Comparison of ENCODE assay signal across 8 cellular contexts in the genomic region with DNA sequence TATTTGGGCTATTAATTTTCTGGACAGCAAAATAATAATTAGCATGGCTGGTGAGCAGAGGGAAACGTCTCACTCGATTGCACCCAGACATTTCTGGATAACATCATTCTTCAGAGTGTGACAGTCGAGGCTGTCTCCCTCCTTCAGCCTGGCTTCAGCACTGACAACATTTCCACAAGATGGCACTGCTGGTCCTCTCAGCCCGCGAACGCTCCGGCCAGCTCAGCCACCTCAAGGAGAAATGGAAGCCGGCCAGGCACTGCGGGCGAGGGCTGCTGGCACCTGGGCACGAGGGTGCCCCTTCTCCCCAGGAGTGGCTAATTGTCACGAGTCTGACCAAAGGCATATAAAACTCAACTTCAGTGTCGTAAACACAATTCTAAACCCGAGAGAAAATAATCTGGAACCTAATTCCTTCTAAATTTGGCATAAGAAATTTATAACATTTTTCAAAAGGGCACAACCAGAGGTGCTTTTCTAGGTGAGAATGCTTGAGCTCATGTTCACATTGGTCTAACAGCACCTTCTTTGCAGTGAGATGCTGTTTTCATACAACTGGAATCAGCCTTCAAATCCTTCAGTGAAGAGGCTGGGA.
DNase-seq lines count a peak whose midpoint lies in the region; ATAC-seq, FAIRE-seq and TF ChIP-seq lines count a peak whose summit lies in the region.

No MANE protein-coding gene starts in this region.

- H3K36me3 ChIP-seq in BJ (ENCODE audit: control insufficient read depth, insufficient read depth, low read length) (0 out of 2 replicates have a peak, but pooled peaks cover 1% of the 10 kb centered on the region), brain microvascular endothelial cell (replicated peaks) (peaks cover 2% of the 10 kb centered on the region)

- CTCF ChIA-PET in BJ (lab: Yijun Ruan, JAX) = interaction anchor here (0.6 to 2.9 kb wide), 20 partner anchors 10 to 1329 kb away, joined by 3 to 14 read pairs (median 4); no protein-coding TSS in a partner anchor

- TF ChIP-seq CTCF in BJ (IDR thresholded peaks at IDR 0.05; ENCODE audit: insufficient read depth, low read depth, low read length) = peak; percentile 83
- TF ChIP-seq CTCF in brain microvascular endothelial cell (IDR thresholded peaks at IDR 0.05; ENCODE audit: low read depth, low read length, missing control alignments) = peak; percentile 91

- H3K4me3 ChIP-seq in BJ (ENCODE audit: low read depth, low read length) (no peak overlapping the region), brain microvascular endothelial cell (ENCODE audit: low read depth, low read length) (no peak overlapping the region)

- DNase-seq in BJ (ENCODE audit: low read depth) (no peak), GM18507 (ENCODE audit: extremely low spot score, insufficient read length, low read depth) (peak; percentile 26), NCI-H510A treated with DMSO at 0.1 percent for 48 hours (lab: John Stamatoyannopoulos, UW) (peak; percentile 79), brain microvascular endothelial cell (peak; percentile 60), iPS-NIHi7 (ENCODE audit: extremely low spot score) (peak; percentile 77), smooth muscle cell of the brain vasculature (ENCODE audit: low read depth, low spot score) (peak; percentile 46)
- no peak for DNase-seq in stimulated activated CD4-positive, alpha-beta T cell treated with anti-CD3 and anti-CD28 coated beads, Interleukin-4, amount 100 ng/mL, for 1 hour

- no peak for FAIRE-seq in GM18507 (lab: Jason Lieb, UNC)

- in situ Hi-C loops in brain microvascular endothelial cell (cut with HindIII; ENCODE audit: low pct_ligation_motif_present, low sequenced_read_pairs) = no loop called here

- H3K27ac ChIP-seq in brain microvascular endothelial cell = no peak overlapping the region

- peak; percentile 58 for ATAC-seq in HG03432 (IDR thresholded peaks at IDR 0.05; ENCODE audit: unreplicated experiment)

- POLR2A ChIA-PET in BJ (lab: Charles Lee) = no interaction called here

- H3K27me3 ChIP-seq in BJ (ENCODE audit: control insufficient read depth, insufficient read depth, low read length) (no peaks in the 10 kb centered on the region), brain microvascular endothelial cell (replicated peaks) (no peaks in the 10 kb centered on the region)

Comparison
In these comparisons a context has a peak if more than half of its experiments do, and no peak if none do; other contexts are left out.
1. DNase-seq: peak in GM18507 (single experiment), NCI-H510A treated with DMSO at 0.1 percent for 48 hours (single experiment), brain microvascular endothelial cell (single experiment), iPS-NIHi7 (single experiment) and smooth muscle cell of the brain vasculature (single experiment); none in BJ (single experiment) and stimulated activated CD4-positive, alpha-beta T cell treated with anti-CD3 and anti-CD28 coated beads, Interleukin-4, amount 100 ng/mL, for 1 hour (single experiment).